25 cellular contexts compared by ENCODE assay signal in genomic region chr6:158606935-158607334, GRCh38.
"Had no signal": no experiment of that assay in that cellular context is flagged by ENCODE, and none has a peak within 500 bp of the region (broad histone marks: within the 10 kb centered on the region; RNA-seq: fewer than 3 reads in every experiment).

No MANE protein-coding gene starts in this region.

- H3K27ac ChIP-seq: esophagus squamous epithelium, lower lobe of right lung, neural progenitor cell, parathyroid adenoma, right atrium auricular region, sigmoid colon, suprapubic skin, transverse colon, vagina had no signal

- H3K4me3 Mint-ChIP-seq: effector memory CD8-positive, alpha-beta T cell; mesothelial cell of epicardium; naive B cell; natural killer cell treated with Interleukin-12 subunit alpha and Interleukin-12 subunit beta and Interleukin-15 and Interleukin-18, amount 100 ng/mL, for 72 hours; neural progenitor cell; stimulated activated naive CD8-positive, alpha-beta T cell treated with anti-CD3 and anti-CD28 coated beads, Interleukin-15, amount 100 ng/mL, for 72 hours had no signal

- ATAC-seq: effector memory CD8-positive, alpha-beta T cell; left ventricle myocardium superior; lower lobe of right lung; mucosa of descending colon; natural killer cell treated with Interleukin-12 subunit alpha and Interleukin-12 subunit beta and Interleukin-15 and Interleukin-18, amount 100 ng/mL, for 72 hours; stimulated activated naive CD8-positive, alpha-beta T cell treated with anti-CD3 and anti-CD28 coated beads, Interleukin-15, amount 100 ng/mL, for 72 hours had no signal

- H3K9me3 Mint-ChIP-seq: effector memory CD8-positive, alpha-beta T cell; mesothelial cell of epicardium; naive B cell; natural killer cell treated with Interleukin-12 subunit alpha and Interleukin-12 subunit beta and Interleukin-15 and Interleukin-18, amount 100 ng/mL, for 72 hours; neural progenitor cell; stimulated activated naive CD8-positive, alpha-beta T cell treated with anti-CD3 and anti-CD28 coated beads, Interleukin-15, amount 100 ng/mL, for 72 hours had no signal

- H3K27me3 Mint-ChIP-seq: effector memory CD8-positive, alpha-beta T cell; naive B cell; natural killer cell treated with Interleukin-12 subunit alpha and Interleukin-12 subunit beta and Interleukin-15 and Interleukin-18, amount 100 ng/mL, for 72 hours; progenitor cell of endocrine pancreas; stimulated activated naive CD8-positive, alpha-beta T cell treated with anti-CD3 and anti-CD28 coated beads, Interleukin-15, amount 100 ng/mL, for 72 hours had no signal

- H3K27me3 ChIP-seq: esophagus squamous epithelium, heart right ventricle, neural progenitor cell, right atrium auricular region, sigmoid colon, suprapubic skin, transverse colon, vagina had no signal

- H3K9me3 ChIP-seq: esophagus squamous epithelium, heart right ventricle, lower lobe of right lung, mucosa of descending colon, right atrium auricular region, sigmoid colon, suprapubic skin, transverse colon, vagina had no signal

- H3K4me1 Mint-ChIP-seq: neural progenitor cell had no signal

- DNase-seq: cortex of kidney; effector memory CD8-positive, alpha-beta T cell; erythroblast; esophagus squamous epithelium; foreskin melanocyte; glutamatergic neuron; heart right ventricle; hippocampal formation; left ventricle myocardium superior; lower lobe of right lung; mucosa of descending colon; naive B cell; sigmoid colon; stimulated activated CD4-positive, alpha-beta T cell treated with anti-CD3 and anti-CD28 coated beads, Interleukin-2, amount 100 ng/mL, for 48 hours; stimulated activated naive CD4-positive, alpha-beta T cell; stimulated activated naive CD8-positive, alpha-beta T cell treated with anti-CD3 and anti-CD28 coated beads, Interleukin-15, amount 100 ng/mL, for 72 hours; transverse colon had no signal

- H3K27ac Mint-ChIP-seq: effector memory CD8-positive, alpha-beta T cell; mesothelial cell of epicardium; natural killer cell treated with Interleukin-12 subunit alpha and Interleukin-12 subunit beta and Interleukin-15 and Interleukin-18, amount 100 ng/mL, for 72 hours; neural progenitor cell; progenitor cell of endocrine pancreas had no signal
